Comparison of ENCODE assay signal across 1 cellular context in the genomic region with DNA sequence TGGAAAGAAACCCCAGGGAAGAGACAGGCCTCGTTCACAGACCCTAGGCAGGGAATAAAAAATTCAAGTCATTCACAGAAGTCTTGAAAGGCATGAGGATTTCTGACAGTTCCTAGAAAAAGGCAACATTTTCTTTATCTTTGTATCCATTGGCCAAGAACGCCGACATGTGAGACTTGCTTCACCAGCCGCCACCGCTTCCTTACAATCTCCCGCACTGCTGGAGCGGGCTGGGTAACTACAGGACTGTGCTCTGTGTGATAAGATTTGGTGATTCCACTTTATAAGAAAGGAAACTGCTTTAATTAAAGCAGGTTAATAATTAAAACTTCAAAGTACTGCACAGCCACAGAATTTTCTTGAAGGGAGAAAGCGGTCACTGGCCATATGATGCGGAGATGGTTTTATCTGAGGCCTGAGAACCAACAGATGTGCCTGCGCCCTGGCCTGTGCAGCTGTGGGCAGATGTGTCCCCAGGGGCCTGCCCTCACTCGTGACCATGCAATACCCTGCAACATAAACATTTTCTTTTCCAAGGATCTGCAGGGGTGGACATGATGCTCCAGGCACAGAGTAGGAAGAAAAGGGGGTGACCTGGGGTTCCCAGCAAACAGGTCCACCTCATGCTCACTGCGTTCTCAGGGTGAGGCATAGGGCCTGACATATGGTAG.
TF ChIP-seq lines count a peak whose summit lies in the region.

No MANE protein-coding gene starts in this region.

TF ChIP-seq in IMR-90, 13 proteins besides CTCF, POLR2A, EP300 and RAD21:
- no peak for TF ChIP-seq RCOR1 (IDR thresholded peaks at IDR 0.05; ENCODE audit: insufficient replicate concordance, low read length)
- TF ChIP-seq, protein P1, sequence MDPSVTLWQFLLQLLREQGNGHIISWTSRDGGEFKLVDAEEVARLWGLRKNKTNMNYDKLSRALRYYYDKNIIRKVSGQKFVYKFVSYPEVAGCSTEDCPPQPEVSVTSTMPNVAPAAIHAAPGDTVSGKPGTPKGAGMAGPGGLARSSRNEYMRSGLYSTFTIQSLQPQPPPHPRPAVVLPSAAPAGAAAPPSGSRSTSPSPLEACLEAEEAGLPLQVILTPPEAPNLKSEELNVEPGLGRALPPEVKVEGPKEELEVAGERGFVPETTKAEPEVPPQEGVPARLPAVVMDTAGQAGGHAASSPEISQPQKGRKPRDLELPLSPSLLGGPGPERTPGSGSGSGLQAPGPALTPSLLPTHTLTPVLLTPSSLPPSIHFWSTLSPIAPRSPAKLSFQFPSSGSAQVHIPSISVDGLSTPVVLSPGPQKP (IDR thresholded peaks at IDR 0.05; ENCODE audit: borderline replicate concordance, low read depth, low read length), result no peak
- no peak for TF ChIP-seq MAFK (IDR thresholded peaks at IDR 0.05; ENCODE audit: low read depth, low read length)
TF ChIP-seq in IMR-90: peak in this region for 0.
